In the genomic region with DNA sequence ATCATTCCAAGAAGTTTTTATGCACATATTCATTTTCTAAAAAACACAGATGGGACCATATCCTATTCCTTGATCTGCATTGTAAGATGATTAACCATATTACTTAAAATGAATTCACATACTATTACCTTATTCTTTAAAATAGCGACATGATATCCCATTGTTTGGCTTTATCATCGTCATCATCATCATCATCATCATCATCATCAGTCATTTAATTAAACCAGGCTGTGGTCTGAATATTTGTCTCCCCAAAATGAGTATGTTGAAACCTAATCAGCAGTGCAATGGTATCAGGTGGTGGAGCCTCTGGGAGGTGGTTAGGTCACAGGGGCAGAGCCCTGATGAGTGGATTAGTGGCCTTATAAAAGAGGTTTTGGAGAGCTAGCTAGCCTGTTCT, we compare ENCODE assay signal across 23 cellular contexts.
"Had no signal": no experiment of that assay in that cellular context is flagged by ENCODE, and none has a peak within 500 bp of the region (broad histone marks: within the 10 kb centered on the region; RNA-seq: fewer than 3 reads in every experiment).

No MANE protein-coding gene starts in this region.

- H3K4me3 ChIP-seq: body of pancreas, cardiac muscle cell, esophagus squamous epithelium, gastroesophageal sphincter, heart left ventricle, mucosa of descending colon, tibial artery had no signal

- H3K36me3 ChIP-seq: cardiac muscle cell, tibial artery had no signal

- H3K9me3 Mint-ChIP-seq: activated naive CD4-positive, alpha-beta T cell treated with anti-CD3 and anti-CD28 coated beads, Interleukin-2, amount 10 ng/mL, durations not matched to agents 7 days and 5 days; activated T-cell treated with anti-CD3 and anti-CD28 coated beads, Interleukin-2, amount 50 U/mL, for 24 hours; endodermal cell; neural crest cell had no signal

- ATAC-seq: body of pancreas, gastroesophageal sphincter, heart left ventricle, left cardiac atrium, mucosa of descending colon had no signal

- DNase-seq: activated CD4-positive, alpha-beta T cell treated with anti-CD3 and anti-CD28 coated beads, Interleukin-2, amount 50 U/mL, for 1 hour; activated CD4-positive, CD25-positive, alpha-beta regulatory T cell treated with anti-CD3 and anti-CD28 coated beads, Interleukin-2, amount 50 U/mL, for 72 hours; activated naive CD4-positive, alpha-beta T cell treated with anti-CD3 and anti-CD28 coated beads, Interleukin-2, amount 10 ng/mL, durations not matched to agents 7 days and 5 days; activated T-cell treated with anti-CD3 and anti-CD28 coated beads, Interleukin-2, amount 50 U/mL, for 24 hours; anterior cingulate cortex; cortex of kidney; endodermal cell; esophagus squamous epithelium; left cardiac atrium; mesendoderm; mucosa of descending colon; retina; stimulated activated CD4-positive, alpha-beta T cell treated with anti-CD3 and anti-CD28 coated beads, Interleukin-2, amount 100 ng/mL, for 48 hours; stimulated activated CD8-positive, alpha-beta memory T cell treated with anti-CD3 and anti-CD28 coated beads, Interleukin-4, amount 100 ng/mL, for 48 hours; tibial artery had no signal

- H3K9me3 ChIP-seq: body of pancreas, esophagus squamous epithelium, gastroesophageal sphincter, mucosa of descending colon, tibial artery had no signal

- H3K27ac ChIP-seq: body of pancreas, cardiac muscle cell, tibial artery, VCaP had no signal

- H3K27me3 ChIP-seq: body of pancreas, cardiac muscle cell, esophagus squamous epithelium, gastroesophageal sphincter, heart left ventricle, tibial artery had no signal

- H3K27me3 Mint-ChIP-seq: activated naive CD4-positive, alpha-beta T cell treated with anti-CD3 and anti-CD28 coated beads, Interleukin-2, amount 10 ng/mL, durations not matched to agents 7 days and 5 days; activated T-cell treated with anti-CD3 and anti-CD28 coated beads, Interleukin-2, amount 50 U/mL, for 24 hours; stimulated activated naive CD8-positive, alpha-beta T cell treated with anti-CD3 and anti-CD28 coated beads, Interleukin-15, Interleukin-2, amounts not matched to agents 100 ng/mL and 50 ng/mL, for 24 hours had no signal

- H3K27ac Mint-ChIP-seq: activated naive CD4-positive, alpha-beta T cell treated with anti-CD3 and anti-CD28 coated beads, Interleukin-2, amount 10 ng/mL, durations not matched to agents 7 days and 5 days; activated T-cell treated with anti-CD3 and anti-CD28 coated beads, Interleukin-2, amount 50 U/mL, for 24 hours; endodermal cell; T-helper 2 cell treated with Interferon-gamma antibody and Interleukin-4, amounts not matched to agents 5 μg/mL and 100 μg/mL, for 36 hours had no signal

- H3K4me3 Mint-ChIP-seq: activated naive CD4-positive, alpha-beta T cell treated with anti-CD3 and anti-CD28 coated beads, Interleukin-2, amount 10 ng/mL, durations not matched to agents 7 days and 5 days; activated T-cell treated with anti-CD3 and anti-CD28 coated beads, Interleukin-2, amount 50 U/mL, for 24 hours; endodermal cell; neural crest cell; stimulated activated naive CD8-positive, alpha-beta T cell treated with anti-CD3 and anti-CD28 coated beads, Interleukin-15, Interleukin-2, amounts not matched to agents 100 ng/mL and 50 ng/mL, for 24 hours; T-helper 2 cell treated with Interferon-gamma antibody and Interleukin-4, amounts not matched to agents 5 μg/mL and 100 μg/mL, for 36 hours had no signal

- H3K4me1 ChIP-seq: body of pancreas had no signal
